In the genomic region with DNA sequence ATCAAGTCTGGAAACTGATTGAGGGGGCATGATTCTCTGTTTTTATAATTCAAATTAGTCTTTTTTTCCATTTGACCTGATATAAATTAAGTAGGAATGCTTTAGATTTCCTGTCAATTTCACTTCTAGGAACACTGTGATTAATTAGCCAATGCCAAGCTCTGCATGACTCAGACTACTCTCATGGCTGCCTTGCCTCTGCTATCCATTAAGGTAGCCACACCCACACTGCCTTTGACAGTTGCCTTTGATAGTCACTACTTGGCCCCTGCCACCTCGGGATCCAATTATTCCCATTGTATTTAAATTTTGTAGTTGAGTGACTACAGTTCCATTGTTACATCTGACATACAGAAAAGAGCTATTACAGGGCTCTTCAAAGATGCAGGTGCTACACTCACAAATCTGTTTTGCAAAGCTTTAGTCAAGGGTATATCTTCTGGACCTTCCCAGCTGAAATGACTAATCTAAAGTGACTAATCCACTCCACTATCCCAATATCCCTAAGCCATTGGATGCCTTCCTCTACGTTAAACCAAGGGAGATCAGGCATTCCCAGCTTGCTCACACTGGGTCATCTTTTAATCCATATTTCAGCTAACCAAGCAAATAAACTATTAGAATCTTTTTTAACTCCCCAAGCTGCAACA, we compare ENCODE assay signal across 12 cellular contexts.
"Had no signal": no experiment of that assay in that cellular context is flagged by ENCODE, and none has a peak within 500 bp of the region (broad histone marks: within the 10 kb centered on the region; RNA-seq: fewer than 3 reads in every experiment).

No MANE protein-coding gene starts in this region.

- H3K4me3 Mint-ChIP-seq: activated B cell treated with CpG ODN at 0.5 μM for 24 hours; activated CD4-positive, alpha-beta T cell treated with anti-CD3 and anti-CD28 coated beads, Interleukin-2, amount 10 ng/mL, durations not matched to agents 24 days and 14 days; activated naive CD4-positive, alpha-beta T cell treated with anti-CD3 and anti-CD28 coated beads for 36 hours; stimulated activated naive CD8-positive, alpha-beta T cell treated with anti-CD3 and anti-CD28 coated beads, Interleukin-15, Interleukin-2, amounts not matched to agents 100 ng/mL and 50 ng/mL, for 24 hours had no signal

- H3K27me3 ChIP-seq: esophagus muscularis mucosa, heart right ventricle, testis had no signal

- ATAC-seq: heart right ventricle, left lobe of liver had no signal

- H3K4me3 ChIP-seq: dorsolateral prefrontal cortex, esophagus muscularis mucosa, heart right ventricle, testis had no signal

- H3K27me3 Mint-ChIP-seq: activated B cell treated with CpG ODN at 0.5 μM for 24 hours; activated CD4-positive, alpha-beta T cell treated with anti-CD3 and anti-CD28 coated beads, Interleukin-2, amount 10 ng/mL, durations not matched to agents 24 days and 14 days; stimulated activated naive CD8-positive, alpha-beta T cell treated with anti-CD3 and anti-CD28 coated beads, Interleukin-15, Interleukin-2, amounts not matched to agents 100 ng/mL and 50 ng/mL, for 24 hours had no signal

- DNase-seq: activated B cell treated with CpG ODN at 0.5 μM for 24 hours; activated CD4-positive, alpha-beta T cell treated with anti-CD3 and anti-CD28 coated beads, Interleukin-2, amount 10 ng/mL, durations not matched to agents 24 days and 14 days; activated naive CD4-positive, alpha-beta T cell treated with anti-CD3 and anti-CD28 coated beads for 36 hours; dorsolateral prefrontal cortex; foreskin melanocyte; heart right ventricle; stimulated activated CD4-positive, alpha-beta T cell treated with anti-CD3 and anti-CD28 coated beads, Interleukin-4, amount 100 ng/mL, for 1 hour; testis had no signal

- FAIRE-seq: islet of Langerhans had no signal

- H3K27ac ChIP-seq: dorsolateral prefrontal cortex, esophagus muscularis mucosa, heart right ventricle, testis had no signal

- H3K4me1 Mint-ChIP-seq: activated B cell treated with CpG ODN at 0.5 μM for 24 hours; activated CD4-positive, alpha-beta T cell treated with anti-CD3 and anti-CD28 coated beads, Interleukin-2, amount 10 ng/mL, durations not matched to agents 24 days and 14 days had no signal

- H3K4me1 ChIP-seq: esophagus muscularis mucosa, heart right ventricle, testis had no signal

- H3K36me3 ChIP-seq: esophagus muscularis mucosa, heart right ventricle had no signal

- H3K9me3 ChIP-seq: esophagus muscularis mucosa, heart right ventricle, testis had no signal

- H3K27ac Mint-ChIP-seq: activated B cell treated with CpG ODN at 0.5 μM for 24 hours; activated CD4-positive, alpha-beta T cell treated with anti-CD3 and anti-CD28 coated beads, Interleukin-2, amount 10 ng/mL, durations not matched to agents 24 days and 14 days; activated naive CD4-positive, alpha-beta T cell treated with anti-CD3 and anti-CD28 coated beads for 36 hours; stimulated activated naive CD8-positive, alpha-beta T cell treated with anti-CD3 and anti-CD28 coated beads, Interleukin-15, Interleukin-2, amounts not matched to agents 100 ng/mL and 50 ng/mL, for 24 hours had no signal
